In the genomic region with DNA sequence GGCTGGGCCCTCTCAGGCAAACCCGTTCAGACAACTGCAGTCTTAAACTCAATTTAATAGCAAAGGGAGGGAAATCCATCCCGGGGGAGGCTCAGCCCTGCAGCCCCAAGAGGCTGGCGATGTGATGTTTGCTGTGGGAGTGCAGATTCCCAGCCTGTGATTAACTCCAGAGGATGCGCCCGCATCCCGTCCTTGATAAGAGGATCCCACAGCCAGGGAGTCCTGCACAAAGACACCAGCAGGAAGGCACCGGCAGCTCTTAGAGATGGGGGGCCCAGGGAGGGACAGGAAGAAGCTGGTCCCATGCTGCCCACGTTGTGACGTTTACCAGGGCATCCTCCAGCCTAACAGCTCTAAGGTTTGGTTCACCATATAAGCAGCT, we compare ENCODE assay signal across 13 cellular contexts.
"Had no signal": no experiment of that assay in that cellular context is flagged by ENCODE, and none has a peak within 500 bp of the region (broad histone marks: within the 10 kb centered on the region; RNA-seq: fewer than 3 reads in every experiment).

No MANE protein-coding gene starts in this region.

- H3K4me3 Mint-ChIP-seq: activated T-helper 17 cell treated with anti-CD3 and anti-CD28 coated beads, Interleukin-2, amount 50 U/mL, for 72 hours; naive thymus-derived CD4-positive, alpha-beta T cell; T-cell; type B pancreatic cell had no signal

- H3K36me3 Mint-ChIP-seq: naive thymus-derived CD4-positive, alpha-beta T cell; T-cell; type B pancreatic cell had no signal

- H3K4me1 Mint-ChIP-seq: activated T-helper 17 cell treated with anti-CD3 and anti-CD28 coated beads, Interleukin-2, amount 50 U/mL, for 72 hours; T-cell had no signal

- H3K9me3 Mint-ChIP-seq: activated T-helper 17 cell treated with anti-CD3 and anti-CD28 coated beads, Interleukin-2, amount 50 U/mL, for 72 hours had no signal

- DNase-seq: activated naive CD4-positive, alpha-beta T cell treated with anti-CD3 and anti-CD28 coated beads, Interleukin-2, amount 50 U/mL, for 16 hours; dermis blood vessel endothelial cell; mammary epithelial cell; naive thymus-derived CD4-positive, alpha-beta T cell; retina; stimulated activated CD4-positive, alpha-beta T cell treated with anti-CD3 and anti-CD28 coated beads, Interleukin-4, amount 100 ng/mL, for 4 hours; stimulated activated naive CD8-positive, alpha-beta T cell treated with anti-CD3 and anti-CD28 coated beads, Interleukin-15, Interleukin-2, amounts not matched to agents 100 U/mL and 50 U/mL, for 24 hours; T1000 had no signal

- ATAC-seq: activated CD4-positive, CD25-positive, alpha-beta regulatory T cell treated with anti-CD3 and anti-CD28 coated beads, Interleukin-2, amount 50 U/mL, for 24 hours; activated T-helper 17 cell treated with anti-CD3 and anti-CD28 coated beads, Interleukin-2, amount 50 U/mL, for 72 hours; gastrocnemius medialis; naive thymus-derived CD4-positive, alpha-beta T cell; stimulated activated naive CD8-positive, alpha-beta T cell treated with anti-CD3 and anti-CD28 coated beads, Interleukin-15, Interleukin-2, amounts not matched to agents 100 U/mL and 50 U/mL, for 24 hours; T-cell had no signal

- H3K27ac Mint-ChIP-seq: activated T-helper 17 cell treated with anti-CD3 and anti-CD28 coated beads, Interleukin-2, amount 50 U/mL, for 72 hours; naive thymus-derived CD4-positive, alpha-beta T cell; T-cell; type B pancreatic cell had no signal
